In the genomic region with DNA sequence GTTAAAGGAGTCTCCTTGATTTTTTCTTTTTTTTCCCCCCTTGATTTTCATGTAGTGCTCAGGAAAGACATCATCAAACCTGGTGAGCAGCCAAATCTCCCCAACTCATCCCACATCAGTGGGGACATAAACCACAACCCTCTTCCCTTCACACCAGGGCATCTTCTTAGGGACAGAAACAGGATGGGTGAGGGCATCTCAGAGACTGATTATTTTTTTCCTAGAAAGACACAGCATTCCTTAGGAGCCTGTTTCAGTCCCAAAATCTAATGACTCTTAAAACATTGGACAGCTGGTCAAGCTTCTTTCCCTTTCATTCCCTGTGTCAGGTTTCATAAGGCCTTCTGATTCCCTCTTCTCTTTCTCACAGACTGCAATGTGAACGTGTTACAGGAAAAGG, we compare ENCODE assay signal across 17 cellular contexts.
"Had no signal": no experiment of that assay in that cellular context is flagged by ENCODE, and none has a peak within 500 bp of the region (broad histone marks: within the 10 kb centered on the region; RNA-seq: fewer than 3 reads in every experiment).

No MANE protein-coding gene starts in this region.

- H3K9me3 ChIP-seq: Peyer's patch had no signal

- ATAC-seq: activated T-cell treated with anti-CD3 and anti-CD28 coated beads, Interleukin-2, amount 50 U/mL, for 4 hours had no signal

- H3K4me3 ChIP-seq: Peyer's patch had no signal

- H3K36me3 ChIP-seq: Peyer's patch had no signal

- H3K27ac ChIP-seq: Peyer's patch had no signal

- H3K27me3 ChIP-seq: Peyer's patch had no signal

- DNase-seq: activated B cell treated with CpG ODN at 0.5 μM for 24 hours; activated CD4-positive, alpha-beta T cell treated with anti-CD3 and anti-CD28 coated beads for 1 hour; activated CD4-positive, alpha-beta T cell treated with anti-CD3 and anti-CD28 coated beads, Interleukin-2, amount 10 ng/mL, durations not matched to agents 24 days and 14 days; activated CD4-positive, alpha-beta T cell treated with anti-CD3 and anti-CD28 coated beads, Interleukin-2, amount 50 U/mL, for 48 hours; activated effector memory CD4-positive, alpha-beta T cell treated with anti-CD3 and anti-CD28 coated beads, Interleukin-2, amount 50 U/mL, for 16 hours; activated naive CD4-positive, alpha-beta T cell treated with anti-CD3 and anti-CD28 coated beads for 36 hours; activated T-cell treated with anti-CD3 and anti-CD28 coated beads, Interleukin-2, amount 50 U/mL, for 4 hours; amygdala; NCI-H1048; NCI-H146; NCI-H187 treated with DMSO at 0.1 percent for 48 hours; NCI-H2081 treated with DMSO at 0.1 percent for 48 hours; NCI-H446; Peyer's patch; SHP77; T-helper 9 cell had no signal

- H3K4me1 ChIP-seq: Peyer's patch had no signal

- FAIRE-seq: astrocyte had no signal
